In genomic region chr6:125640441-125641150, GRCh38 we compare ENCODE assay signal across 29 cellular contexts.
"Had no signal": no experiment of that assay in that cellular context is flagged by ENCODE, and none has a peak within 500 bp of the region (broad histone marks: within the 10 kb centered on the region; RNA-seq: fewer than 3 reads in every experiment).

No MANE protein-coding gene starts in this region.

- FAIRE-seq: TTC549 had no signal

- DNase-seq: activated B cell treated with CpG ODN at 0.5 μM for 24 hours; activated CD4-positive, alpha-beta T cell treated with anti-CD3 and anti-CD28 coated beads for 1 hour; activated CD4-positive, alpha-beta T cell treated with anti-CD3 and anti-CD28 coated beads, Interleukin-2, amount 10 ng/mL, durations not matched to agents 24 days and 14 days; activated CD4-positive, alpha-beta T cell treated with anti-CD3 and anti-CD28 coated beads, Interleukin-2, amount 50 U/mL, for 48 hours; activated CD8-positive, alpha-beta memory T cell treated with anti-CD3 and anti-CD28 coated beads for 24 hours; activated effector memory CD4-positive, alpha-beta T cell treated with anti-CD3 and anti-CD28 coated beads, Interleukin-2, amount 50 U/mL, for 16 hours; activated naive CD4-positive, alpha-beta T cell treated with Interleukin-2 at 50 U/mL for 16 hours; activated naive CD8-positive, alpha-beta T cell treated with anti-CD3 and anti-CD28 coated beads, Interleukin-2, amount 50 U/mL, for 24 hours; activated T-cell treated with anti-CD3 and anti-CD28 coated beads, Interleukin-2, amount 50 U/mL, for 4 hours; amniotic stem cell; NCI-H1105 treated with DMSO at 0.1 percent for 48 hours; NCI-H1436 treated with DMSO at 0.1 percent for 48 hours; NCI-H1930; NCI-H2171; NCI-H2227 treated with DMSO at 0.1 percent for 48 hours; NCI-H446 treated with DMSO at 0.1 percent for 48 hours; NCI-H526; NCI-H82; RPMI8226; T-cell; T-helper 2 cell; T1000 had no signal

- H3K4me1 ChIP-seq: ascending aorta had no signal

- H3K36me3 ChIP-seq: ascending aorta, cardiac muscle cell had no signal

- H3K27ac ChIP-seq: ascending aorta, cardiac muscle cell, SK-N-MC had no signal

- H3K27me3 ChIP-seq: ascending aorta, cardiac muscle cell had no signal

- ATAC-seq: activated naive CD4-positive, alpha-beta T cell treated with anti-CD3 and anti-CD28 coated beads, Interleukin-2, amount 50 U/mL, for 72 hours; activated naive CD8-positive, alpha-beta T cell treated with anti-CD3 and anti-CD28 coated beads, Interleukin-2, amount 50 U/mL, for 24 hours; activated T-cell treated with anti-CD3 and anti-CD28 coated beads, Interleukin-2, amount 50 U/mL, for 4 hours; Panc1; Right ventricle myocardium inferior; T-cell had no signal

- H3K9me3 ChIP-seq: ascending aorta had no signal

- H3K4me3 ChIP-seq: ascending aorta, cardiac muscle cell, SK-N-MC had no signal
